Comparison of ENCODE assay signal across 8 cellular contexts in the genomic region with DNA sequence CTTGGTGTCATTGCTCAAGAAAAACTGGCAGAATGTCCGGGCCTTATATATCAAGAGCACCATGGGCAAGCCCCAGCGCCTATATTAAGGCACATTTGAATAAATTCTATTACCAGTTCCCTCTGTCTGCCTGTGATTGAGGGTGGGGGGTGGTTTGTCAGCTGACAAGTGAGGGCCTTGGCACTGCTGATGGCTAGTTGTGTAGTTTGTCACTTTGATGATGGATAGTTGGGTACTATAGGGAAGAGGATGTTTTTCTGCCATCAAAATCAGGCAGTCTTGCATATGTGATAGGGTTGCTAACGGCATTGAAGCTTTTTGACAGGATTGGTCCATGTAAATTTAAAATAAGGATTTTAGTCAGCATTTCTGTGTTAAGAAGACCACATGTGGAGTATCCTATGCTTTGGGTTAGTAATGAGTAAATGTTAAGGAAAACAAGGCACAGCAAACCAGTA. TPM values are rescaled to one million over a fixed set of nuclear protein-coding genes. Genes with fewer than 3 reads are reported as not detected.
DNase-seq lines count a peak whose midpoint lies in the region; ATAC-seq and TF ChIP-seq lines count a peak whose summit lies in the region.

No MANE protein-coding gene starts in this region.

- H3K36me3 Mint-ChIP-seq in chondrocyte (ENCODE audit: low read depth) (peaks cover 23% of the 10 kb centered on the region), neural progenitor cell (peaks cover 31% of the 10 kb centered on the region)

- no peak overlapping the region for H2AFZ ChIP-seq in neural progenitor cell (replicated peaks)

- H3K4me3 Mint-ChIP-seq in chondrocyte (ENCODE audit: unreplicated experiment): peak overlapping the region; percentile 97
- peak overlapping the region; percentile 93 for H3K4me3 Mint-ChIP-seq in neural progenitor cell

- peaks cover 73% of the 10 kb centered on the region for H3F3A ChIP-seq in neural progenitor cell (ENCODE audit: low read depth)

- H3K27me3 ChIP-seq in neural progenitor cell: peaks cover 6% of the 10 kb centered on the region

- peaks cover 19% of the 10 kb centered on the region for H3K4me1 ChIP-seq in neural progenitor cell

- no peaks in the 10 kb centered on the region for H3K9me3 Mint-ChIP-seq in chondrocyte (ENCODE audit: low read depth)
- no peaks in the 10 kb centered on the region for H3K9me3 Mint-ChIP-seq in neural progenitor cell

- H3K27ac ChIP-seq in neural progenitor cell: no peak overlapping the region

- H3K36me3 ChIP-seq in neural progenitor cell: no peaks in the 10 kb centered on the region

- ATAC-seq in left lobe of liver (no peak), GM18858 (IDR thresholded peaks at IDR 0.05; ENCODE audit: unreplicated experiment) (no peak), GM18861 (IDR thresholded peaks at IDR 0.05; ENCODE audit: unreplicated experiment) (no peak)

- peak; percentile 34 for DNase-seq in ELF-1 (ENCODE audit: low read depth, low spot score)
- DNase-seq in NB4 (ENCODE audit: low read depth): no peak
- no peak for DNase-seq in chondrocyte (ENCODE audit: low spot score)
- no peak for DNase-seq in neural progenitor cell (ENCODE audit: low spot score)
- no peak for DNase-seq in left lobe of liver (ENCODE audit: low spot score)
- no peak for DNase-seq in OCI-M2 (lab: John Stamatoyannopoulos, UW; ENCODE audit: unreplicated experiment)

- no peak overlapping the region for H3K9ac ChIP-seq in neural progenitor cell

- H3K79me2 ChIP-seq in neural progenitor cell (ENCODE audit: low read depth): peaks cover 45% of the 10 kb centered on the region

- H4K20me1 ChIP-seq in neural progenitor cell (ENCODE audit: low read depth): peaks cover 60% of the 10 kb centered on the region

- H3K4me3 ChIP-seq in NB4 (ENCODE audit: low read depth, low read length) (peak overlapping the region; percentile 77), neural progenitor cell (peak overlapping the region; percentile 81)

- H3K27me3 Mint-ChIP-seq in chondrocyte (ENCODE audit: low read depth): no peaks in the 10 kb centered on the region
- peaks cover 13% of the 10 kb centered on the region for H3K27me3 Mint-ChIP-seq in neural progenitor cell (ENCODE audit: insufficient read depth, low read depth)

- TF ChIP-seq CTCF in NB4 (IDR thresholded peaks at IDR 0.05; ENCODE audit: low read depth, low read length): no peak
- TF ChIP-seq CTCF in chondrocyte (IDR thresholded peaks at IDR 0.05): no peak
- no peak for TF ChIP-seq CTCF in neural progenitor cell (IDR thresholded peaks at IDR 0.05)

- no peaks in the 10 kb centered on the region for H3K9me3 ChIP-seq in neural progenitor cell (ENCODE audit: low read depth)

- TF ChIP-seq POLR2A in NB4 (IDR thresholded peaks at IDR 0.05; ENCODE audit: extremely low read depth, insufficient read length): no peak

- H3K4me2 ChIP-seq in neural progenitor cell: peak overlapping the region; percentile 99

- peak overlapping the region; percentile 99 for H3K27ac Mint-ChIP-seq in chondrocyte (ENCODE audit: unreplicated experiment)
- H3K27ac Mint-ChIP-seq in neural progenitor cell: no peak overlapping the region

- H3K4me1 Mint-ChIP-seq in chondrocyte (ENCODE audit: low read depth) (peaks cover 41% of the 10 kb centered on the region), neural progenitor cell (peaks cover 32% of the 10 kb centered on the region)

RNA-seq across cellular contexts. Expression of gene RPL10A, which starts 2.5 kb away (rescaled TPM):
- total RNA-seq in chondrocyte (844 to 899 TPM (median 848 TPM) in 3 replicates), neural progenitor cell (ENCODE audit: low replicate concordance) (2,002 and 2,026 TPM in 2 replicates), left lobe of liver (411 TPM)

RNA-seq across cellular contexts. Expression of gene FANCE, which starts 18.6 kb away (rescaled TPM):
- 5.6 to 7.4 TPM (median 6.8 TPM) in 3 replicates for total RNA-seq in chondrocyte
- 9.3 and 23.9 TPM in 2 replicates for total RNA-seq in neural progenitor cell (ENCODE audit: low replicate concordance)
- total RNA-seq in left lobe of liver: 1.1 TPM

RNA-seq across cellular contexts. Expression of gene TEAD3, which starts 26.2 kb away (rescaled TPM):
- total RNA-seq in chondrocyte (35.1 to 57.1 TPM (median 56.8 TPM) in 3 replicates), neural progenitor cell (ENCODE audit: low replicate concordance) (9.7 and 23.5 TPM in 2 replicates), left lobe of liver (6.3 TPM)

RNA-seq across cellular contexts. Expression of gene TULP1, which starts 42.0 kb away (rescaled TPM):
- total RNA-seq in chondrocyte (not detected in 3 replicates), neural progenitor cell (ENCODE audit: low replicate concordance) (0.46 TPM in 1 of 2 replicates, not detected in the other), left lobe of liver (not detected)
